In genomic region chr3:57068437-57069089, GRCh38 we compare ENCODE assay signal across 8 cellular contexts. TPM values are rescaled to one million over a fixed set of nuclear protein-coding genes. Genes with fewer than 3 reads are reported as not detected.
A peak's percentile ranks its signal among the peaks of the same experiment; 100 is the strongest.
DNase-seq lines count a peak whose midpoint lies in the region; ATAC-seq, FAIRE-seq and TF ChIP-seq lines count a peak whose summit lies in the region.

No MANE protein-coding gene starts in this region.

- peak; percentile 98 for FAIRE-seq in GM18507 (lab: Jason Lieb, UNC)

- no peak overlapping the region for H4K8ac ChIP-seq in mesenchymal stem cell (ENCODE audit: low read length)

- H2AFZ ChIP-seq in HCT116 (ENCODE audit: low read depth, low read length, poor library complexity, severe bottlenecking) (peak overlapping the region; percentile 24), mesenchymal stem cell (ENCODE audit: low read depth, low read length) (no peak overlapping the region)

- DNase-seq in GM18507 (ENCODE audit: extremely low spot score, insufficient read length, low read depth) (peak; percentile 75), HCT116 (ENCODE audit: low read depth, low spot score) (peak; percentile 81), LHCN-M2 (ENCODE audit: low read depth) (peak; percentile 97), body of pancreas (peak in 3 of 4 donors; percentile 16 to 53 (median 18)), mesenchymal stem cell (peak; percentile 88), cerebellum (ENCODE audit: low spot score) (no peak), pons (ENCODE audit: low spot score) (no peak), NCI-H1930 (lab: John Stamatoyannopoulos, UW) (no peak)

- H3K36me3 ChIP-seq in HCT116 (ENCODE audit: control insufficient read depth in 1 of 2, insufficient read depth in 2 of 2, low read length in 2 of 2) (no peaks in the 10 kb centered on the region), body of pancreas (replicated peaks in 1 of 2; ENCODE audit: insufficient read depth in 1 of 2, low read depth in 2 of 2) (no peaks in the 10 kb centered on the region), mesenchymal stem cell (ENCODE audit: control insufficient read depth in 1 of 2, insufficient read depth in 2 of 2, low read depth in 1 of 2, low read length in 2 of 2) (peaks cover 0 to 8% of the 10 kb centered on the region in 2 experiments)

- H3K27ac ChIP-seq in HCT116 (ENCODE audit: low read depth, low read length) (peak overlapping the region; percentile 85), body of pancreas (peak overlapping the region in 3 of 4 donors; percentile 9 to 59 (median 50)), mesenchymal stem cell (ENCODE audit: low read length, poor library complexity, severe bottlenecking) (peak overlapping the region; percentile 3)

- no TSS peak for BruUV-seq in HCT116 (replicated peaks; lab: Mats Ljungman, UMichigan)

- no peak for TF ChIP-seq POLR2A in HCT116 (IDR thresholded peaks at IDR 0.05; ENCODE audit: borderline replicate concordance, extremely low read depth, insufficient read depth, insufficient read length)
- no peak for TF ChIP-seq POLR2A in body of pancreas (IDR thresholded peaks at IDR 0.05)

- no peak overlapping the region for H2BK5ac ChIP-seq in mesenchymal stem cell (ENCODE audit: low read depth, low read length, poor library complexity, severe bottlenecking)

- CTCF ChIA-PET in HCT116 (lab: Charles Lee): no interaction called here

- H3K4me2 ChIP-seq in HCT116 (ENCODE audit: low read length) (peak overlapping the region; percentile 83), mesenchymal stem cell (ENCODE audit: low read length, poor library complexity, severe bottlenecking) (peak overlapping the region; percentile 60)

- peaks cover 43% of the 10 kb centered on the region for H3K79me2 ChIP-seq in HCT116 (ENCODE audit: insufficient read depth, low read length)

- H2BK120ac ChIP-seq in mesenchymal stem cell (ENCODE audit: low read depth, low read length): no peak overlapping the region

- no peak overlapping the region for H2BK12ac ChIP-seq in mesenchymal stem cell (ENCODE audit: low read length in 2 of 2)

- H3K23ac ChIP-seq in mesenchymal stem cell (ENCODE audit: low read length in 2 of 2): no peak overlapping the region

- H3K14ac ChIP-seq in mesenchymal stem cell (ENCODE audit: low read length in 2 of 2): no peak overlapping the region

- RAD21 ChIA-PET in HCT116 (lab: Charles Lee; ENCODE audit: low non-redundant PET in 1 of 2, low total read pairs in 2 of 2, uncharacterized antibody in 2 of 2, unreplicated experiment in 2 of 2): interaction anchor here in 1 of 2 experiments (1.4 kb wide), 1 partner anchor 8 kb away, joined by 4 read pairs; the partner anchor contains the start of gene SPATA12

- no peak overlapping the region for H3K18ac ChIP-seq in mesenchymal stem cell (ENCODE audit: low read depth in 1 of 2, low read length in 2 of 2)

- intact Hi-C loops in HCT116 (cut with micrococcal nuclease) (no loop called here), body of pancreas (cut with DNase I) (no loop called here)

- H3K9me3 ChIP-seq in HCT116 (ENCODE audit: control insufficient read depth in 1 of 2, insufficient read depth in 1 of 2, low read depth in 1 of 2, low read length in 2 of 2) (no peaks in the 10 kb centered on the region), body of pancreas (no peaks in the 10 kb centered on the region), mesenchymal stem cell (ENCODE audit: control insufficient read depth, low read length) (no peaks in the 10 kb centered on the region)

- no peak overlapping the region for H4K91ac ChIP-seq in mesenchymal stem cell (ENCODE audit: low read length)

- no peak overlapping the region for H2AK5ac ChIP-seq in mesenchymal stem cell (ENCODE audit: low read length, severe bottlenecking)

- H2BK15ac ChIP-seq in mesenchymal stem cell (ENCODE audit: low read depth, poor library complexity, severe bottlenecking): no peak overlapping the region

- no peaks in the 10 kb centered on the region for H3K9me2 ChIP-seq in HCT116 (ENCODE audit: insufficient read depth)

- peaks cover 48 to 69% of the 10 kb centered on the region in 2 experiments for H3K4me1 ChIP-seq in HCT116 (ENCODE audit: control insufficient read depth in 1 of 2, insufficient read depth in 2 of 2, low read length in 2 of 2)
- H3K4me1 ChIP-seq in body of pancreas: no peaks in the 10 kb centered on the region
- H3K4me1 ChIP-seq in mesenchymal stem cell (ENCODE audit: control insufficient read depth, insufficient read depth, low read depth, low read length): peaks cover 6% of the 10 kb centered on the region

- H3K4me3 ChIP-seq in HCT116 (replicated peaks in 1 of 2; ENCODE audit: low read depth in 1 of 2, low read length in 2 of 2): peak overlapping the region; percentile 20 to 48
- H3K4me3 ChIP-seq in body of pancreas: no peak overlapping the region
- H3K4me3 ChIP-seq in mesenchymal stem cell (ENCODE audit: insufficient read depth in 1 of 2, low read depth in 1 of 2, low read length in 2 of 2): no peak overlapping the region

- POLR2A ChIA-PET in HCT116 (lab: Charles Lee): interaction anchor here (1.2 kb wide), 1 partner anchor 8 kb away, joined by 5 read pairs; the partner anchor contains the start of gene SPATA12

- H3K4ac ChIP-seq in mesenchymal stem cell (ENCODE audit: low read depth in 1 of 2, low read length in 2 of 2): no peak overlapping the region

- ATAC-seq in HCT116: peak; percentile 83
- ATAC-seq in body of pancreas: peak; percentile 66

- H3K27me3 ChIP-seq in HCT116 (ENCODE audit: insufficient read depth, low read length) (no peaks in the 10 kb centered on the region), body of pancreas (no peaks in the 10 kb centered on the region), mesenchymal stem cell (ENCODE audit: control insufficient read depth in 1 of 2, insufficient read depth in 1 of 2, low read length in 2 of 2) (peaks cover 0 to 3% of the 10 kb centered on the region in 2 experiments)

- H4K20me1 ChIP-seq in HCT116 (ENCODE audit: insufficient read depth): no peaks in the 10 kb centered on the region

- H3K79me1 ChIP-seq in mesenchymal stem cell (replicated peaks; ENCODE audit: low read length, poor library complexity, severe bottlenecking): no peaks in the 10 kb centered on the region

- peak overlapping the region; percentile 67 for H3K9ac ChIP-seq in HCT116 (ENCODE audit: low read length)
- peak overlapping the region; percentile 67 for H3K9ac ChIP-seq in mesenchymal stem cell (ENCODE audit: low read length)

- no peak for TF ChIP-seq CTCF in HCT116 (IDR thresholded peaks at IDR 0.05 in 2 of 3, conservative IDR thresholded peaks at IDR 0.05 in 1 of 3; ENCODE audit: borderline replicate concordance in 1 of 3, insufficient read depth in 1 of 3, low read depth in 2 of 3, low read length in 2 of 3)
- no peak for TF ChIP-seq CTCF in body of pancreas (IDR thresholded peaks at IDR 0.05)

- TF ChIP-seq RAD21 in HCT116 (IDR thresholded peaks at IDR 0.05; ENCODE audit: low read depth): no peak

- 58 to 64% methylated on average over 11 of the region's 11 CpGs for WGBS in body of pancreas, 2 donors
- WGBS in mesenchymal stem cell: 30% methylated on average over 8 of the region's 11 CpGs

TF ChIP-seq in HCT116, 20 proteins besides CTCF, POLR2A, EP300 and RAD21:
- no peak for TF ChIP-seq EZH2 (IDR thresholded peaks at IDR 0.05)
- no peak for TF ChIP-seq ATF3 (IDR thresholded peaks at IDR 0.05)
- TF ChIP-seq SP1 (IDR thresholded peaks at IDR 0.05; ENCODE audit: low read depth): no peak
- no peak for TF ChIP-seq SIN3A (IDR thresholded peaks at IDR 0.05; ENCODE audit: low read depth)
- TF ChIP-seq EGR1 (IDR thresholded peaks at IDR 0.05; ENCODE audit: low read depth): no peak
- no peak for TF ChIP-seq POLR2AphosphoS5 (IDR thresholded peaks at IDR 0.05; ENCODE audit: low read depth, low read length)

RNA-seq across cellular contexts. Expression of gene SPATA12, which starts 8.1 kb away (rescaled TPM):
- total RNA-seq in HCT116 (2021; ENCODE audit: unreplicated experiment) (0.22 TPM), LHCN-M2 (2014; rRNA removed) (0.11 and 0.32 TPM in 2 replicates), body of pancreas (not detected), cerebellum (not detected)
- 0.34 and 0.53 TPM in 2 replicates for polyA plus RNA-seq in HCT116 (2012)
- 0.07 TPM for polyA plus RNA-seq in LHCN-M2 (2012)
- not detected for polyA plus RNA-seq in mesenchymal stem cell (2013, experiment 1 of 2)
- 0.03 TPM for polyA plus RNA-seq in mesenchymal stem cell (2013, experiment 2 of 2)

Comparison
In these comparisons a context has a peak if more than half of its experiments do, and no peak if none do; other contexts are left out.
1. DNase-seq: peak in GM18507 (single experiment), HCT116 (single experiment), LHCN-M2 (single experiment), body of pancreas (3 of 4) and mesenchymal stem cell (single experiment); none in cerebellum (single experiment), pons (single experiment) and NCI-H1930 (0 of 2).
2. H3K27ac ChIP-seq: peak in every context shown above with its lines; median percentile 85 in HCT116; 50 in body of pancreas; 3 in mesenchymal stem cell.
3. H3K4me3 ChIP-seq: peak in HCT116 (2 of 2); none in body of pancreas (0 of 2) and mesenchymal stem cell (0 of 2).